Comparison of ENCODE assay signal across 8 cellular contexts in the genomic region with DNA sequence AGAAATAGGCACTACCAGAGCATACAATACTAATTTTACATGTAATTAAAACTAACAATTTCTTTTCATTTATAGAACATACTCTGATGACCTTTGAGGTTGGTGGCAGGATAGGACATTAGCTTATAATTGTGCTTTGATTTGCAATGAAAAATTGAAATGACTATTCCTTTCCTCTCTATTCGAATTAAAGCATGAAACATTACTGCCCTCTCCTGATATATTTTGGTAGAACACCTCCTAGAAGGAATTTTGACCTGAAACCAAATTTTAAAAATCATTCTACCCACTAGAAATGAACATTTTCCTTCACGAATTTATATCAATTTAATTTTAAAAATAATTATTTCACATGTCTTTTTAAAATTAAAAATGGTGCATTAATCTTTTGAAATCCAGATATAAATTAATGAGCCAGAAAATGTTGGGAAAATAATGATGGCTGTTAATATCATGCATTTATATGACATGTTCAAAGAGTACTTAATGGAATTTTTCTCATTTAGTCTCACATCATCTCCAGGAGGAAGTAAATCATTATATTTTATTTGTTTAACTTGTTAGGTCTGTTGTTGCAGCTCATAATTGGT.
A peak's percentile ranks its signal among the peaks of the same experiment; 100 is the strongest.
DNase-seq lines count a peak whose midpoint lies in the region; ATAC-seq and TF ChIP-seq lines count a peak whose summit lies in the region.

No MANE protein-coding gene starts in this region.

- H3F3A ChIP-seq in SK-N-SH (replicated peaks; ENCODE audit: insufficient read depth) (no peaks in the 10 kb centered on the region), PC-3 (ENCODE audit: low read length, unreplicated experiment) (no peaks in the 10 kb centered on the region)

- H3K4me1 ChIP-seq in SK-N-SH (ENCODE audit: control insufficient read depth in 1 of 2, insufficient read depth in 2 of 2, low read depth in 1 of 2, low read length in 1 of 2) = peaks cover 0 to 3% of the 10 kb centered on the region in 2 experiments; a peak in 1 of 4 replicates
- no peaks in the 10 kb centered on the region for H3K4me1 ChIP-seq in PC-3 (ENCODE audit: insufficient read depth, low read length)
- H3K4me1 ChIP-seq in foreskin keratinocyte = no peaks in the 10 kb centered on the region
- no peaks in the 10 kb centered on the region for H3K4me1 ChIP-seq in tibial artery

- 4% methylated on average over 2 of the region's 2 CpGs for WGBS in SK-N-SH (ENCODE audit: low lambda C conversion rate)

- intact Hi-C loops in PC-3 (cut with micrococcal nuclease) (no loop called here), tibial artery (cut with DNase I; ENCODE audit: low total_unique reads) (loop anchor here (10.0 kb wide), 1 partner anchor 589 kb away; the partner anchor contains the start of gene EFNB2)

- H2AFZ ChIP-seq in SK-N-SH (ENCODE audit: low read depth) (no peak overlapping the region), PC-3 (ENCODE audit: low read length) (no peak overlapping the region)

- H3K9me2 ChIP-seq in SK-N-SH (no peaks in the 10 kb centered on the region), PC-3 (replicated peaks; ENCODE audit: low read length) (no peaks in the 10 kb centered on the region)

- peak; percentile 80 for TF ChIP-seq RAD21 in SK-N-SH (IDR thresholded peaks at IDR 0.05; ENCODE audit: low read length)

- no peaks in the 10 kb centered on the region for H3K79me2 ChIP-seq in SK-N-SH (ENCODE audit: insufficient read depth)
- H3K79me2 ChIP-seq in PC-3 (ENCODE audit: low read length) = no peaks in the 10 kb centered on the region

- H3K9me3 ChIP-seq in SK-N-SH (no peaks in the 10 kb centered on the region), PC-3 (ENCODE audit: low read length) (no peaks in the 10 kb centered on the region), tibial artery (no peaks in the 10 kb centered on the region)

- DNase-seq in SK-N-SH = peak; percentile 21
- DNase-seq in PC-3 = peak; percentile 45
- peak in 1 of 2 donors; percentile 3 for DNase-seq in foreskin keratinocyte
- no peak for DNase-seq in tibial artery
- no peak for DNase-seq in NCI-H2029 treated with DMSO at 0.1 percent for 48 hours (lab: John Stamatoyannopoulos, UW)

- CTCF ChIA-PET in SK-N-SH (lab: Yijun Ruan, JAX) = interaction anchor here (0.6 to 1.4 kb wide), 15 partner anchors 9 to 1041 kb away, joined by 3 to 5 read pairs (median 3); no protein-coding TSS in a partner anchor
- CTCF ChIA-PET in PC-3 (lab: Charles Lee) = no interaction called here

- no peak overlapping the region for H3K27ac ChIP-seq in SK-N-SH (ENCODE audit: low read depth in 2 of 2, low read length in 1 of 2)
- no peak overlapping the region for H3K27ac ChIP-seq in PC-3 (ENCODE audit: low read length)
- no peak overlapping the region for H3K27ac ChIP-seq in foreskin keratinocyte
- no peak overlapping the region for H3K27ac ChIP-seq in tibial artery

- H3K9ac ChIP-seq in SK-N-SH = no peak overlapping the region
- no peak overlapping the region for H3K9ac ChIP-seq in PC-3 (ENCODE audit: low read length)

- H3K27me3 ChIP-seq in SK-N-SH (ENCODE audit: insufficient read depth) (no peaks in the 10 kb centered on the region), PC-3 (ENCODE audit: low read length) (peaks cover 33% of the 10 kb centered on the region), foreskin keratinocyte (no peaks in the 10 kb centered on the region), tibial artery (no peaks in the 10 kb centered on the region)

- H3K36me3 ChIP-seq in SK-N-SH (replicated peaks in 1 of 2; ENCODE audit: control insufficient read depth in 1 of 2, insufficient read depth in 2 of 2, low read length in 1 of 2) (no peaks in the 10 kb centered on the region), PC-3 (ENCODE audit: low read depth, low read length) (no peaks in the 10 kb centered on the region), tibial artery (no peaks in the 10 kb centered on the region)

- H3K4me3 ChIP-seq in SK-N-SH (ENCODE audit: low read depth in 2 of 2, low read length in 1 of 2) (no peak overlapping the region), PC-3 (ENCODE audit: low read length) (no peak overlapping the region), tibial artery (no peak overlapping the region)

- H3K4me2 ChIP-seq in SK-N-SH (no peak overlapping the region), PC-3 (ENCODE audit: low read length) (no peak overlapping the region)

- no peak for TF ChIP-seq EP300 in SK-N-SH (IDR thresholded peaks at IDR 0.05; ENCODE audit: borderline replicate concordance in 1 of 2, low read depth in 1 of 2, low read length in 1 of 2)

- ATAC-seq in SK-N-SH treated with all-trans-retinoic acid at 6 μM for 48 hours = no peak; the same call in 2 of the 3 replicates
- no peak for ATAC-seq in PC-3
- no peak for ATAC-seq in foreskin keratinocyte
- no peak for ATAC-seq in GM18511 (IDR thresholded peaks at IDR 0.05; ENCODE audit: unreplicated experiment)
- no peak for ATAC-seq in GM19452 (IDR thresholded peaks at IDR 0.05; ENCODE audit: unreplicated experiment)

- POLR2A ChIA-PET in SK-N-SH (lab: Yijun Ruan, JAX) (no interaction called here), PC-3 (lab: Charles Lee; ENCODE audit: unreplicated experiment) (no interaction called here)

- H4K20me1 ChIP-seq in SK-N-SH (ENCODE audit: insufficient read depth) (no peaks in the 10 kb centered on the region), PC-3 (ENCODE audit: low read length) (no peaks in the 10 kb centered on the region)

- no TSS peak for BruUV-seq in PC-3 (replicated peaks; lab: Mats Ljungman, UMichigan)

- TF ChIP-seq CTCF in SK-N-SH (IDR thresholded peaks at IDR 0.05) (peak; percentile 66), PC-3 (conservative IDR thresholded peaks at IDR 0.05; ENCODE audit: low read depth, low read length) (peak; percentile 57), foreskin keratinocyte (conservative IDR thresholded peaks at IDR 0.05) (peak; percentile 67), tibial artery (IDR thresholded peaks at IDR 0.05) (peak; percentile 65 to 78)

TF ChIP-seq in SK-N-SH, 30 proteins besides CTCF, POLR2A, EP300 and RAD21:
- TF ChIP-seq SMC3 (IDR thresholded peaks at IDR 0.05; ENCODE audit: low read depth, low read length) = peak; percentile 25; the same call in 1 of the 2 replicates
- TF ChIP-seq JUND (IDR thresholded peaks at IDR 0.05) = no peak

TF ChIP-seq in SK-N-SH treated with all-trans-retinoic acid at 6 μM for 48 hours, 23 proteins besides CTCF, POLR2A, EP300 and RAD21:
- TF ChIP-seq ZNF565 (CRISPR knock-in tag; conservative IDR thresholded peaks at IDR 0.05; ENCODE audit: low read depth) (no peak), ZFP3 (CRISPR knock-in tag; IDR thresholded peaks at IDR 0.05) (no peak), PATZ1 (CRISPR knock-in tag; IDR thresholded peaks at IDR 0.05; ENCODE audit: borderline replicate concordance) (no peak), BACH2 (CRISPR knock-in tag; IDR thresholded peaks at IDR 0.05; ENCODE audit: borderline replicate concordance) (no peak), OSR1 (CRISPR knock-in tag; IDR thresholded peaks at IDR 0.05) (no peak), SNAI2 (CRISPR knock-in tag; IDR thresholded peaks at IDR 0.05) (no peak), ZC3H10 (CRISPR knock-in tag; IDR thresholded peaks at IDR 0.05) (no peak), GLIS3 (CRISPR knock-in tag; IDR thresholded peaks at IDR 0.05) (no peak), RARB (CRISPR knock-in tag; IDR thresholded peaks at IDR 0.05) (no peak)

Comparison
In these comparisons a context has a peak if more than half of its experiments do, and no peak if none do; other contexts are left out.
1. DNase-seq: peak in SK-N-SH (single experiment) and PC-3 (single experiment); none in tibial artery (0 of 2) and NCI-H2029 treated with DMSO at 0.1 percent for 48 hours (single experiment).
2. Peak in every context shown above with its lines, with median percentiles within 50 percentile points of each other: CTCF ChIP-seq.